Comparison of ENCODE assay signal across 10 cellular contexts in the genomic region with DNA sequence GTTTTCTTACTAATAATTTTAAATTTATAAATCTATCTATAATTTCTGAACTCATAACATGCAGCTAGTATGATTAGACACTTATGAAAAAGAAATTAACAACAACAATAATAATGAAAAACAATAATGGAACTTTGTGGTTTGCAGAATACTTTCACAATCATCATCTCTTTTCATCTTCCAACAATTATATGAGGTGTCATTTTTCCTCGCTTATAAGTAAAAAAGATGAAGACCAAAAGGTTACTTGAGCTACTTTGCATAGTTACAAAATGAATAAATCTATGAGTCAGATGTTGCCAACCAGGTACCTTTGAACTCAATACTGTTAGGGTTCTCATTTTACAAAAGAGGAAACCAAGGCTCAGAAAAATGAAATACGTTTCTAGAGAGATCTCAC.
DNase-seq lines count a peak whose midpoint lies in the region; ATAC-seq and TF ChIP-seq lines count a peak whose summit lies in the region.
"Had no signal": no experiment of that assay in that cellular context is flagged by ENCODE, and none has a peak within 500 bp of the region (broad histone marks: within the 10 kb centered on the region; RNA-seq: fewer than 3 reads in every experiment).

No MANE protein-coding gene starts in this region.

- no peaks in the 10 kb centered on the region for H3K4me1 ChIP-seq in mucosa of descending colon (ENCODE audit: low read depth)

- H3K4me3 ChIP-seq in coronary artery: no peak overlapping the region
- H3K4me3 ChIP-seq in mucosa of descending colon: no peak overlapping the region

- ATAC-seq in GM18907 (IDR thresholded peaks at IDR 0.05; ENCODE audit: unreplicated experiment) (peak; percentile 85), GM21528 (IDR thresholded peaks at IDR 0.05; ENCODE audit: low FRiP score, unreplicated experiment) (peak; percentile 89), HG03060 (IDR thresholded peaks at IDR 0.05; ENCODE audit: low read depth, unreplicated experiment) (peak; percentile 85), mucosa of descending colon (no peak)
- ATAC-seq in activated naive CD8-positive, alpha-beta T cell treated with anti-CD3 and anti-CD28 coated beads, Interleukin-2, amount 50 U/mL, for 24 hours: peak; percentile 72

- no peaks in the 10 kb centered on the region for H3K36me3 ChIP-seq in mucosa of descending colon (ENCODE audit: low read depth)

- no peak overlapping the region for H3K4me3 Mint-ChIP-seq in activated naive CD8-positive, alpha-beta T cell treated with anti-CD3 and anti-CD28 coated beads, Interleukin-2, amount 50 U/mL, for 24 hours
- no peak overlapping the region for H3K4me3 Mint-ChIP-seq in chondrocyte (ENCODE audit: unreplicated experiment)

- no peak for DNase-seq in activated naive CD8-positive, alpha-beta T cell treated with anti-CD3 and anti-CD28 coated beads, Interleukin-2, amount 50 U/mL, for 24 hours
- DNase-seq in chondrocyte (ENCODE audit: low spot score) (no peak), coronary artery (ENCODE audit: low spot score) (no peak), NCI-H1417 (lab: John Stamatoyannopoulos, UW) (no peak), mucosa of descending colon (no peak)
- DNase-seq: Calu3, NCI-H1417 treated with DMSO at 0.1 percent for 48 hours had no signal

- H3K9me3 ChIP-seq in mucosa of descending colon: no peaks in the 10 kb centered on the region

- intact Hi-C loops in mucosa of descending colon (cut with DNase I, micrococcal nuclease): no loop called here

- H3K36me3 Mint-ChIP-seq in activated naive CD8-positive, alpha-beta T cell treated with anti-CD3 and anti-CD28 coated beads, Interleukin-2, amount 50 U/mL, for 24 hours (ENCODE audit: low read depth): no peaks in the 10 kb centered on the region
- peaks cover 2% of the 10 kb centered on the region for H3K36me3 Mint-ChIP-seq in chondrocyte (ENCODE audit: low read depth)

- no peak overlapping the region for H3K27ac ChIP-seq in coronary artery

- TF ChIP-seq CTCF in chondrocyte (IDR thresholded peaks at IDR 0.05) (no peak), coronary artery (IDR thresholded peaks at IDR 0.05) (no peak), mucosa of descending colon (IDR thresholded peaks at IDR 0.05) (no peak)

- H3K27ac Mint-ChIP-seq in activated naive CD8-positive, alpha-beta T cell treated with anti-CD3 and anti-CD28 coated beads, Interleukin-2, amount 50 U/mL, for 24 hours: peak overlapping the region; percentile 19
- no peak overlapping the region for H3K27ac Mint-ChIP-seq in chondrocyte (ENCODE audit: unreplicated experiment)

- peaks cover 14% of the 10 kb centered on the region for H3K4me1 Mint-ChIP-seq in activated naive CD8-positive, alpha-beta T cell treated with anti-CD3 and anti-CD28 coated beads, Interleukin-2, amount 50 U/mL, for 24 hours
- peaks cover 2% of the 10 kb centered on the region for H3K4me1 Mint-ChIP-seq in chondrocyte (ENCODE audit: low read depth)

- peaks cover 33% of the 10 kb centered on the region for H3K27me3 Mint-ChIP-seq in activated naive CD8-positive, alpha-beta T cell treated with anti-CD3 and anti-CD28 coated beads, Interleukin-2, amount 50 U/mL, for 24 hours
- H3K27me3 Mint-ChIP-seq in chondrocyte (ENCODE audit: low read depth): peaks cover 8% of the 10 kb centered on the region

- no peaks in the 10 kb centered on the region for H3K9me3 Mint-ChIP-seq in activated naive CD8-positive, alpha-beta T cell treated with anti-CD3 and anti-CD28 coated beads, Interleukin-2, amount 50 U/mL, for 24 hours
- no peaks in the 10 kb centered on the region for H3K9me3 Mint-ChIP-seq in chondrocyte (ENCODE audit: low read depth)
